ENCODE assay signal across 1 cellular context in genomic region chr13:56166864-56167263, GRCh38.
TF ChIP-seq lines count a peak whose summit lies in the region.

No MANE protein-coding gene starts in this region.

TF ChIP-seq in GM23338, 12 proteins besides CTCF, POLR2A, EP300 and RAD21 (continued from another document):
- no peak for TF ChIP-seq POLR2AphosphoS5 (IDR thresholded peaks at IDR 0.05; ENCODE audit: low read depth)
- TF ChIP-seq JUNB (IDR thresholded peaks at IDR 0.05; ENCODE audit: unreplicated experiment), result no peak
- no peak for TF ChIP-seq REST (IDR thresholded peaks at IDR 0.05; ENCODE audit: unreplicated experiment)
